12 cellular contexts compared by ENCODE assay signal in the genomic region with DNA sequence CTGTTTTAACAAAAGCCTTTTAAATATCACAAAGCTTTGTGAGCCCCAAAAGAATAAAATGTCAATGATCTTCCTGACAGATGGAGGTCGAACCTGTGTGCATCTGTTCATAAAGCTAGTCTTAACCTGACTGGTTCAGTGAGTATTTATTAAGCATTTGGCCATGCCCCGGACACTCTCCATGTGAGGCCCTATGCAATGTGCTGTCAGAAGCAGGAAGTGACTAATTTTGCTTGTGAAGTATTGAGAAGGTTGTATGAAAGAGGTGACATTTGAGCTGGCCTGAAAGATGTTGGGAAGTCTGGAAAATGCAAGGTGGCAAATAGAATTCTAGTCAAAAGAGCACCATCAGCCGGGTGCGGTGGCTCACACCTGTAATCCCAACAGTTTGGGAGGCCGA.
DNase-seq lines count a peak whose midpoint lies in the region; ATAC-seq and TF ChIP-seq lines count a peak whose summit lies in the region.
"Had no signal": no experiment of that assay in that cellular context is flagged by ENCODE, and none has a peak within 500 bp of the region (broad histone marks: within the 10 kb centered on the region; RNA-seq: fewer than 3 reads in every experiment).

No MANE protein-coding gene starts in this region.

- intact Hi-C loops in MCF 10A (cut with micrococcal nuclease) (no loop called here), breast epithelium (cut with DNase I; ENCODE audit: low total_unique reads) (no loop called here)

- TF ChIP-seq EP300 in suprapubic skin (IDR thresholded peaks at IDR 0.05): no peak

- no peak overlapping the region for H3K27ac ChIP-seq in breast epithelium
- no peak overlapping the region for H3K27ac ChIP-seq in RWPE2 (ENCODE audit: poor library complexity, severe bottlenecking)
- no peak overlapping the region for H3K27ac ChIP-seq in suprapubic skin

- ATAC-seq in RWPE2 (ENCODE audit: low read depth): peak; percentile 71
- ATAC-seq in HG03442 (IDR thresholded peaks at IDR 0.05; ENCODE audit: unreplicated experiment): no peak

- TF ChIP-seq CTCF in MCF 10A (IDR thresholded peaks at IDR 0.05; ENCODE audit: unreplicated experiment) (no peak), breast epithelium (IDR thresholded peaks at IDR 0.05) (no peak), RWPE2 (IDR thresholded peaks at IDR 0.05; ENCODE audit: poor library complexity, severe bottlenecking) (no peak), fibroblast of mammary gland (conservative IDR thresholded peaks at IDR 0.05; ENCODE audit: control insufficient read depth, insufficient read depth, low read depth, low read length) (no peak), suprapubic skin (IDR thresholded peaks at IDR 0.05) (no peak)

- H3K9me3 Mint-ChIP-seq in MCF 10A (ENCODE audit: unreplicated experiment): no peaks in the 10 kb centered on the region

- H3K36me3 ChIP-seq in breast epithelium: no peaks in the 10 kb centered on the region
- no peaks in the 10 kb centered on the region for H3K36me3 ChIP-seq in RWPE2 (ENCODE audit: low read depth)
- no peaks in the 10 kb centered on the region for H3K36me3 ChIP-seq in suprapubic skin

- H3K4me3 Mint-ChIP-seq in MCF 10A (ENCODE audit: unreplicated experiment): no peak overlapping the region

- no peaks in the 10 kb centered on the region for H3K27me3 ChIP-seq in breast epithelium
- no peaks in the 10 kb centered on the region for H3K27me3 ChIP-seq in RWPE2 (ENCODE audit: insufficient read depth, poor library complexity, severe bottlenecking)
- H3K27me3 ChIP-seq in suprapubic skin: no peaks in the 10 kb centered on the region

- CTCF ChIA-PET in MCF 10A (lab: Yijun Ruan, JAX): no interaction called here

- BruUV-seq in MCF 10A (replicated peaks; lab: Mats Ljungman, UMichigan): no TSS peak

- no peak overlapping the region for H3K4me3 ChIP-seq in breast epithelium
- H3K4me3 ChIP-seq in RWPE2 (ENCODE audit: severe bottlenecking): no peak overlapping the region
- no peak overlapping the region for H3K4me3 ChIP-seq in fibroblast of mammary gland (ENCODE audit: control insufficient read depth, low read depth, low read length)
- H3K4me3 ChIP-seq in suprapubic skin: no peak overlapping the region

- no peak for TF ChIP-seq POLR2A in breast epithelium (IDR thresholded peaks at IDR 0.05)
- no peak for TF ChIP-seq POLR2A in suprapubic skin (IDR thresholded peaks at IDR 0.05)

- no peak overlapping the region for H3K27ac Mint-ChIP-seq in MCF 10A (ENCODE audit: low read depth, unreplicated experiment)

- peaks cover 3 to 19% of the 10 kb centered on the region in 2 donors for H3K9me3 ChIP-seq in breast epithelium
- H3K9me3 ChIP-seq in RWPE2 (ENCODE audit: severe bottlenecking): no peaks in the 10 kb centered on the region
- no peaks in the 10 kb centered on the region for H3K9me3 ChIP-seq in suprapubic skin

- 66% methylated on average over 5 of the region's 5 CpGs for WGBS in suprapubic skin

- no peaks in the 10 kb centered on the region for H3K36me3 Mint-ChIP-seq in MCF 10A (ENCODE audit: insufficient read depth, unreplicated experiment)

- no peaks in the 10 kb centered on the region for H3K4me1 ChIP-seq in breast epithelium
- no peaks in the 10 kb centered on the region for H3K4me1 ChIP-seq in RWPE2 (ENCODE audit: insufficient read depth, poor library complexity, severe bottlenecking)
- H3K4me1 ChIP-seq in suprapubic skin: no peaks in the 10 kb centered on the region

- peaks cover 12% of the 10 kb centered on the region for H3K27me3 Mint-ChIP-seq in MCF 10A (ENCODE audit: insufficient read depth, unreplicated experiment)

- DNase-seq in MCF 10A (ENCODE audit: unreplicated experiment) (peak; percentile 13), breast epithelium (ENCODE audit: low spot score in 2 of 2) (no peak), RWPE2 (ENCODE audit: low spot score) (no peak), fibroblast of mammary gland (ENCODE audit: low read depth) (peak; percentile 5), NCI-H187 (lab: John Stamatoyannopoulos, UW) (no peak), suprapubic skin (ENCODE audit: low spot score in 2 of 2) (no peak), COLO829 (ENCODE audit: low spot score) (no peak)
- DNase-seq: Kasumi-1, NCI-H146, NCI-H774, SHP77 had no signal

- H3K4me1 Mint-ChIP-seq in MCF 10A (ENCODE audit: insufficient read depth, unreplicated experiment): no peaks in the 10 kb centered on the region

- POLR2A ChIA-PET in MCF 10A (lab: Yijun Ruan, JAX): no interaction called here

Comparison
In these comparisons a context has a peak if more than half of its experiments do, and no peak if none do; other contexts are left out.
1. DNase-seq: peak in MCF 10A (single experiment) and fibroblast of mammary gland (single experiment); none in breast epithelium (0 of 2), RWPE2 (single experiment), NCI-H187 (0 of 2), suprapubic skin (0 of 2) and COLO829 (single experiment).